In genomic region chr20:44614525-44614924, GRCh38 we compare ENCODE assay signal across 12 cellular contexts. TPM values are rescaled to one million over a fixed set of nuclear protein-coding genes. Genes with fewer than 3 reads are reported as not detected.
A peak's percentile ranks its signal among the peaks of the same experiment; 100 is the strongest.
DNase-seq lines count a peak whose midpoint lies in the region; ATAC-seq and TF ChIP-seq lines count a peak whose summit lies in the region.
"Had no signal": no experiment of that assay in that cellular context is flagged by ENCODE, and none has a peak within 500 bp of the region (broad histone marks: within the 10 kb centered on the region; RNA-seq: fewer than 3 reads in every experiment).

No MANE protein-coding gene starts in this region.

- peak overlapping the region; percentile 71 to 81 for H3K27ac ChIP-seq in tibial artery
- H3K27ac ChIP-seq: hepatocyte had no signal

- ATAC-seq in activated CD4-positive, alpha-beta T cell treated with anti-CD3 and anti-CD28 coated beads for 36 hours = no peak
- no peak for ATAC-seq in effector memory CD8-positive, alpha-beta T cell (replicated peaks)
- ATAC-seq in naive thymus-derived CD8-positive, alpha-beta T cell = no peak
- ATAC-seq in HG02642 (IDR thresholded peaks at IDR 0.05; ENCODE audit: poor library complexity, unreplicated experiment) = no peak
- ATAC-seq in GM19397 (IDR thresholded peaks at IDR 0.05; ENCODE audit: unreplicated experiment) = no peak

- H3K27ac Mint-ChIP-seq in activated CD4-positive, alpha-beta T cell treated with anti-CD3 and anti-CD28 coated beads for 36 hours = peak overlapping the region; percentile 23
- H3K27ac Mint-ChIP-seq in activated CD4-positive, alpha-beta T cell treated with anti-CD3 and anti-CD28 coated beads, Interleukin-2, amount 10 ng/mL, durations not matched to agents 24 days and 14 days = no peak overlapping the region
- peak overlapping the region; percentile 96 to 98 for H3K27ac Mint-ChIP-seq in effector memory CD8-positive, alpha-beta T cell
- peak overlapping the region; percentile 97 to 99 (median 98) for H3K27ac Mint-ChIP-seq in naive thymus-derived CD8-positive, alpha-beta T cell

- H3K9me3 ChIP-seq in tibial artery = no peaks in the 10 kb centered on the region

- no peak overlapping the region for H3K4me3 Mint-ChIP-seq in activated CD4-positive, alpha-beta T cell treated with anti-CD3 and anti-CD28 coated beads for 36 hours
- no peak overlapping the region for H3K4me3 Mint-ChIP-seq in activated CD4-positive, alpha-beta T cell treated with anti-CD3 and anti-CD28 coated beads, Interleukin-2, amount 10 ng/mL, durations not matched to agents 24 days and 14 days
- no peak overlapping the region for H3K4me3 Mint-ChIP-seq in effector memory CD8-positive, alpha-beta T cell
- peak overlapping the region in 9 of 10 donors; percentile 46 to 83 (median 75) for H3K4me3 Mint-ChIP-seq in naive thymus-derived CD8-positive, alpha-beta T cell

- CTCF ChIA-PET in activated CD4-positive, alpha-beta T cell treated with anti-CD3 and anti-CD28 coated beads for 36 hours (lab: Charles Lee) = interaction anchor here (1.1 to 1.2 kb wide), 2 partner anchors 68 to 302 kb away, joined by 3 read pairs; no protein-coding TSS in a partner anchor

- H3K4me1 Mint-ChIP-seq in activated CD4-positive, alpha-beta T cell treated with anti-CD3 and anti-CD28 coated beads for 36 hours = peaks cover 57% of the 10 kb centered on the region
- H3K4me1 Mint-ChIP-seq in activated CD4-positive, alpha-beta T cell treated with anti-CD3 and anti-CD28 coated beads, Interleukin-2, amount 10 ng/mL, durations not matched to agents 24 days and 14 days = peaks cover 33% of the 10 kb centered on the region
- H3K4me1 Mint-ChIP-seq in effector memory CD8-positive, alpha-beta T cell (ENCODE audit: low read depth in 2 of 2) = peaks cover 40% of the 10 kb centered on the region in 2 donors
- peaks cover 51 to 89% (median 82%) of the 10 kb centered on the region in 4 donors for H3K4me1 Mint-ChIP-seq in naive thymus-derived CD8-positive, alpha-beta T cell

- POLR2A ChIA-PET in activated CD4-positive, alpha-beta T cell treated with anti-CD3 and anti-CD28 coated beads for 36 hours (lab: Charles Lee) = no interaction called here
- POLR2A ChIA-PET in naive thymus-derived CD8-positive, alpha-beta T cell (lab: Charles Lee) = interaction anchor here (0.6 to 6.8 kb wide), 12 partner anchors 11 to 396 kb away, joined by 3 to 84 read pairs (median 3); partner anchors contain the start of genes ADA, SERINC3 and YWHAB

- no peaks in the 10 kb centered on the region for H3K9me3 Mint-ChIP-seq in activated CD4-positive, alpha-beta T cell treated with anti-CD3 and anti-CD28 coated beads for 36 hours (ENCODE audit: low read depth)
- H3K9me3 Mint-ChIP-seq in activated CD4-positive, alpha-beta T cell treated with anti-CD3 and anti-CD28 coated beads, Interleukin-2, amount 10 ng/mL, durations not matched to agents 24 days and 14 days = no peaks in the 10 kb centered on the region
- no peaks in the 10 kb centered on the region for H3K9me3 Mint-ChIP-seq in effector memory CD8-positive, alpha-beta T cell
- H3K9me3 Mint-ChIP-seq in naive thymus-derived CD8-positive, alpha-beta T cell = no peaks in the 10 kb centered on the region

- no peaks in the 10 kb centered on the region for H3K27me3 Mint-ChIP-seq in activated CD4-positive, alpha-beta T cell treated with anti-CD3 and anti-CD28 coated beads for 36 hours
- no peaks in the 10 kb centered on the region for H3K27me3 Mint-ChIP-seq in activated CD4-positive, alpha-beta T cell treated with anti-CD3 and anti-CD28 coated beads, Interleukin-2, amount 10 ng/mL, durations not matched to agents 24 days and 14 days
- H3K27me3 Mint-ChIP-seq in effector memory CD8-positive, alpha-beta T cell = no peaks in the 10 kb centered on the region
- peaks cover 0 to 3% (median 0%) of the 10 kb centered on the region in 5 donors for H3K27me3 Mint-ChIP-seq in naive thymus-derived CD8-positive, alpha-beta T cell

- peaks cover 20 to 50% (median 36%) of the 10 kb centered on the region in 3 donors for H3K36me3 ChIP-seq in tibial artery

- intact Hi-C loops in activated CD4-positive, alpha-beta T cell treated with anti-CD3 and anti-CD28 coated beads for 36 hours (cut with DNase I, micrococcal nuclease) = loop anchor here in 1 of 2 experiments (5.0 kb wide), 1 partner anchor 137 kb away; the partner anchor contains the start of gene TTPAL
- intact Hi-C loops in activated CD4-positive, alpha-beta T cell treated with anti-CD3 and anti-CD28 coated beads, Interleukin-2, amount 10 ng/mL, durations not matched to agents 24 days and 14 days (cut with micrococcal nuclease) = loop anchor here (5.0 kb wide), 2 partner anchors 37 to 92 kb away; partner anchors contain the start of gene SERINC3
- intact Hi-C loops in tibial artery (cut with DNase I; ENCODE audit: low total_unique reads) = loop anchor here (5.0 to 10.0 kb wide), 2 partner anchors 82 to 400 kb away; partner anchors contain the start of gene OSER1

- H3K4me1 ChIP-seq in tibial artery = peaks cover 0 to 68% (median 51%) of the 10 kb centered on the region in 4 donors

- H3K36me3 Mint-ChIP-seq in activated CD4-positive, alpha-beta T cell treated with anti-CD3 and anti-CD28 coated beads for 36 hours (ENCODE audit: low read depth) = peaks cover 13% of the 10 kb centered on the region
- peaks cover 31% of the 10 kb centered on the region for H3K36me3 Mint-ChIP-seq in activated CD4-positive, alpha-beta T cell treated with anti-CD3 and anti-CD28 coated beads, Interleukin-2, amount 10 ng/mL, durations not matched to agents 24 days and 14 days (ENCODE audit: low read depth)
- H3K36me3 Mint-ChIP-seq in effector memory CD8-positive, alpha-beta T cell (ENCODE audit: insufficient read depth) = peaks cover 48% of the 10 kb centered on the region
- H3K36me3 Mint-ChIP-seq in naive thymus-derived CD8-positive, alpha-beta T cell = peaks cover 0 to 13% (median 10%) of the 10 kb centered on the region in 3 donors

- H3K4me3 ChIP-seq in tibial artery = no peak overlapping the region
- H3K4me3 ChIP-seq: hepatocyte had no signal

- DNase-seq in activated CD4-positive, alpha-beta T cell treated with anti-CD3 and anti-CD28 coated beads for 36 hours = no peak
- no peak for DNase-seq in activated CD4-positive, alpha-beta T cell treated with anti-CD3 and anti-CD28 coated beads, Interleukin-2, amount 10 ng/mL, durations not matched to agents 24 days and 14 days
- DNase-seq in effector memory CD8-positive, alpha-beta T cell = no peak
- DNase-seq in naive thymus-derived CD8-positive, alpha-beta T cell = peak in 1 of 10 donors; percentile 53
- peak in 1 of 2 donors; percentile 87 for DNase-seq in tibial artery
- no peak for DNase-seq in glomerular visceral epithelial cell (ENCODE audit: extremely low spot score)
- DNase-seq: DMS79 treated with DMSO at 0.1 percent for 48 hours; effector CD4-positive, alpha-beta T cell; small intestine had no signal

- no peaks in the 10 kb centered on the region for H3K27me3 ChIP-seq in tibial artery
- H3K27me3 ChIP-seq: hepatocyte had no signal

- no peak for TF ChIP-seq CTCF in tibial artery (IDR thresholded peaks at IDR 0.05)

RNA-seq across cellular contexts. Expression of gene PKIG, which starts 32.1 kb away (rescaled TPM):
- total RNA-seq in activated CD4-positive, alpha-beta T cell treated with anti-CD3 and anti-CD28 coated beads for 36 hours = 1 to 10 TPM; 4.5 to 4.6 TPM
- 1.2 and 1.7 TPM in 2 replicates for total RNA-seq in activated CD4-positive, alpha-beta T cell treated with anti-CD3 and anti-CD28 coated beads, Interleukin-2, amount 10 ng/mL, durations not matched to agents 24 days and 14 days
- 1 to 10 TPM; 8.2 to 9.0 TPM for total RNA-seq in naive thymus-derived CD8-positive, alpha-beta T cell
- polyA plus RNA-seq in naive thymus-derived CD8-positive, alpha-beta T cell = 1 to 10 TPM; 6.1 to 8.1 (median 6.4) TPM

RNA-seq across cellular contexts. Expression of gene ADA, which starts 37.0 kb away (rescaled TPM):
- 10 to 100 TPM; 33.8 to 37.8 TPM for total RNA-seq in activated CD4-positive, alpha-beta T cell treated with anti-CD3 and anti-CD28 coated beads for 36 hours
- total RNA-seq in activated CD4-positive, alpha-beta T cell treated with anti-CD3 and anti-CD28 coated beads, Interleukin-2, amount 10 ng/mL, durations not matched to agents 24 days and 14 days = 43.7 and 44.5 TPM in 2 replicates
- 10 to 100 TPM; 24.1 to 24.2 TPM for total RNA-seq in naive thymus-derived CD8-positive, alpha-beta T cell
- 10 to 100 TPM; 31.2 to 47.1 (median 38.2) TPM for polyA plus RNA-seq in naive thymus-derived CD8-positive, alpha-beta T cell

Comparison
In these comparisons a context has a peak if more than half of its experiments do, and no peak if none do; other contexts are left out.
1. H3K4me3 Mint-ChIP-seq: peak in naive thymus-derived CD8-positive, alpha-beta T cell (9 of 10); none in activated CD4-positive, alpha-beta T cell treated with anti-CD3 and anti-CD28 coated beads for 36 hours (single experiment), activated CD4-positive, alpha-beta T cell treated with anti-CD3 and anti-CD28 coated beads, Interleukin-2, amount 10 ng/mL, durations not matched to agents 24 days and 14 days (single experiment) and effector memory CD8-positive, alpha-beta T cell (0 of 2).